In genomic region chr19:17873661-17874422, GRCh38 we compare ENCODE assay signal across 10 cellular contexts. TPM values are rescaled to one million over a fixed set of nuclear protein-coding genes. Genes with fewer than 3 reads are reported as not detected.
DNase-seq lines count a peak whose midpoint lies in the region; ATAC-seq and TF ChIP-seq lines count a peak whose summit lies in the region.
"Had no signal": no experiment of that assay in that cellular context is flagged by ENCODE, and none has a peak within 500 bp of the region (broad histone marks: within the 10 kb centered on the region; RNA-seq: fewer than 3 reads in every experiment).

No MANE protein-coding gene starts in this region.

- no peaks in the 10 kb centered on the region for H3K9me3 Mint-ChIP-seq in endothelial cell (ENCODE audit: unreplicated experiment)

- no peak overlapping the region for H3K27ac Mint-ChIP-seq in endothelial cell (ENCODE audit: unreplicated experiment)

- in situ Hi-C loops in G401 (cut with HindIII; ENCODE audit: low sequenced_read_pairs): no loop called here

- peaks cover 5% of the 10 kb centered on the region for H3K27me3 Mint-ChIP-seq in endothelial cell (ENCODE audit: unreplicated experiment)

- intact Hi-C loops in ovary (cut with DNase I): loop anchor here in 1 of 4 donors (5.0 kb wide), 2 partner anchors 38 to 123 kb away; no protein-coding TSS in a partner anchor
- intact Hi-C loops in prostate gland (cut with DNase I): no loop called here

- H3K4me1 ChIP-seq in ovary (ENCODE audit: insufficient read depth) (peaks cover 4% of the 10 kb centered on the region), prostate gland (replicated peaks) (no peaks in the 10 kb centered on the region)

- no peak overlapping the region for H3K4me3 ChIP-seq in ovary
- no peak overlapping the region for H3K4me3 ChIP-seq in prostate gland

- H3K36me3 Mint-ChIP-seq in endothelial cell (ENCODE audit: low read depth, unreplicated experiment): no peaks in the 10 kb centered on the region

- H3K36me3 ChIP-seq in ovary (no peaks in the 10 kb centered on the region), prostate gland (no peaks in the 10 kb centered on the region)

- H3K4me3 Mint-ChIP-seq in endothelial cell (ENCODE audit: unreplicated experiment): no peak overlapping the region

- 4 to 5% (median 4%) methylated on average over 42 to 56 of the region's 56 CpGs for WGBS in ovary, 3 donors
- WGBS in prostate gland: 4% methylated on average over 55 of the region's 56 CpGs

- peaks cover 6% of the 10 kb centered on the region for H3K27me3 ChIP-seq in ovary
- peaks cover 34% of the 10 kb centered on the region for H3K27me3 ChIP-seq in prostate gland (replicated peaks; ENCODE audit: insufficient read depth)

- TF ChIP-seq CTCF in endothelial cell (IDR thresholded peaks at IDR 0.05; ENCODE audit: unreplicated experiment): no peak
- no peak for TF ChIP-seq CTCF in ovary (IDR thresholded peaks at IDR 0.05)
- no peak for TF ChIP-seq CTCF in prostate gland (IDR thresholded peaks at IDR 0.05)

- no peak for TF ChIP-seq POLR2A in ovary (IDR thresholded peaks at IDR 0.05)
- no peak for TF ChIP-seq POLR2A in prostate gland (IDR thresholded peaks at IDR 0.05)

- H3K9me3 ChIP-seq in ovary: no peaks in the 10 kb centered on the region
- H3K9me3 ChIP-seq in prostate gland: no peaks in the 10 kb centered on the region

- no peak for TF ChIP-seq EP300 in ovary (IDR thresholded peaks at IDR 0.05)

- H3K27ac ChIP-seq in ovary (no peak overlapping the region), prostate gland (no peak overlapping the region)

- H3K4me1 Mint-ChIP-seq in endothelial cell (ENCODE audit: unreplicated experiment): no peaks in the 10 kb centered on the region

- no peak for ATAC-seq in HG03039 (IDR thresholded peaks at IDR 0.05; ENCODE audit: unreplicated experiment)

- DNase-seq in G401 (ENCODE audit: low spot score) (peak; percentile 61), NCI-H146 treated with DMSO at 0.1 percent for 48 hours (lab: John Stamatoyannopoulos, UW; ENCODE audit: unreplicated experiment) (peak; percentile 49), endothelial cell (ENCODE audit: low spot score) (peak; percentile 57), ovary (no peak), prostate gland (ENCODE audit: low spot score) (no peak)
- DNase-seq in activated CD4-positive, alpha-beta T cell treated with anti-CD3 and anti-CD28 coated beads, Interleukin-2, amount 50 U/mL, for 48 hours: peak; percentile 76 to 77
- peak; percentile 82 for DNase-seq in stimulated activated CD4-positive, alpha-beta T cell treated with anti-CD3 and anti-CD28 coated beads, Interleukin-15, amount 100 ng/mL, for 24 hours

RNA-seq across cellular contexts. Expression of gene SLC5A5, which starts 2.1 kb away (rescaled TPM):
- total RNA-seq in G401 (2014; rRNA removed; shearing (Covaris generic)): 3.2 and 6.5 TPM in 2 replicates
- not detected for total RNA-seq in endothelial cell (ENCODE audit: unreplicated experiment)
- total RNA-seq in ovary: under 1 TPM in 1 of 7 donors, not detected in 6; 0.07 TPM
- polyA plus RNA-seq in ovary: not detected
- 1 to 10 TPM in 1 of 2 donors, not detected in 1; 1.2 TPM for total RNA-seq in prostate gland
- total RNA-seq: glomerular endothelial cell, HT1080 had no signal

RNA-seq across cellular contexts. Expression of gene RPL18A, which starts 14.1 kb away (rescaled TPM):
- 1,064 and 1,396 TPM in 2 replicates for total RNA-seq in G401 (2014; rRNA removed; shearing (Covaris generic))
- 2,048 TPM for total RNA-seq in endothelial cell (ENCODE audit: unreplicated experiment)
- 1,000 to 10,000 TPM; 2,762 to 5,071 (median 3,195) TPM for total RNA-seq in ovary
- 1,000 to 10,000 TPM in 1 of 2 donors, 100 to 1,000 TPM in 1; 636 to 4,721 TPM for polyA plus RNA-seq in ovary
- 1,000 to 10,000 TPM; 1,351 to 1,892 TPM for total RNA-seq in prostate gland

RNA-seq across cellular contexts. Expression of gene JAK3, which starts 26.1 kb away (rescaled TPM):
- 3.2 and 4.6 TPM in 2 replicates for total RNA-seq in G401 (2014; rRNA removed; shearing (Covaris generic))
- total RNA-seq in endothelial cell (ENCODE audit: unreplicated experiment) (30.9 TPM), ovary (10 to 100 TPM in 6 of 7 donors, 1 to 10 TPM in 1; 7.5 to 35.5 (median 25.7) TPM), prostate gland (10 to 100 TPM in 1 of 2 donors, 1 to 10 TPM in 1; 1.5 to 10.1 TPM)
- 10 to 100 TPM in 1 of 2 donors, 1 to 10 TPM in 1; 6.6 to 12.7 TPM for polyA plus RNA-seq in ovary

RNA-seq across cellular contexts. Expression of gene INSL3, which starts 52.5 kb away (rescaled TPM):
- not detected in 2 replicates for total RNA-seq in G401 (2014; rRNA removed; shearing (Covaris generic))
- total RNA-seq in endothelial cell (ENCODE audit: unreplicated experiment) (0.36 TPM), ovary (1 to 10 TPM in 4 of 7 donors, under 1 TPM in 2, not detected in 1; 0.38 to 4.9 (median 1.4) TPM), prostate gland (100 to 1,000 TPM in 1 of 2 donors, not detected in 1; 117 TPM)
- polyA plus RNA-seq in ovary: 100 to 1,000 TPM; 103 to 121 TPM
- total RNA-seq: glomerular endothelial cell, HT1080 had no signal

RNA-seq across cellular contexts. Expression of gene CCDC124, which starts 59.0 kb away (rescaled TPM):
- 181 and 230 TPM in 2 replicates for total RNA-seq in G401 (2014; rRNA removed; shearing (Covaris generic))
- total RNA-seq in endothelial cell (ENCODE audit: unreplicated experiment) (68.2 TPM), ovary (10 to 100 TPM; 20.7 to 69.3 (median 50.4) TPM), prostate gland (10 to 100 TPM; 48.7 to 52.2 TPM)
- polyA plus RNA-seq in ovary: 10 to 100 TPM in 1 of 2 donors, 1 to 10 TPM in 1; 4.7 to 74.5 TPM

Comparison
In these comparisons a context has a peak if more than half of its experiments do, and no peak if none do; other contexts are left out.
1. DNase-seq: peak in G401 (single experiment), NCI-H146 treated with DMSO at 0.1 percent for 48 hours (single experiment), activated CD4-positive, alpha-beta T cell treated with anti-CD3 and anti-CD28 coated beads, Interleukin-2, amount 50 U/mL, for 48 hours (2 of 2), endothelial cell (single experiment) and stimulated activated CD4-positive, alpha-beta T cell treated with anti-CD3 and anti-CD28 coated beads, Interleukin-15, amount 100 ng/mL, for 24 hours (single experiment); none in ovary (0 of 5) and prostate gland (single experiment).